In the genomic region with DNA sequence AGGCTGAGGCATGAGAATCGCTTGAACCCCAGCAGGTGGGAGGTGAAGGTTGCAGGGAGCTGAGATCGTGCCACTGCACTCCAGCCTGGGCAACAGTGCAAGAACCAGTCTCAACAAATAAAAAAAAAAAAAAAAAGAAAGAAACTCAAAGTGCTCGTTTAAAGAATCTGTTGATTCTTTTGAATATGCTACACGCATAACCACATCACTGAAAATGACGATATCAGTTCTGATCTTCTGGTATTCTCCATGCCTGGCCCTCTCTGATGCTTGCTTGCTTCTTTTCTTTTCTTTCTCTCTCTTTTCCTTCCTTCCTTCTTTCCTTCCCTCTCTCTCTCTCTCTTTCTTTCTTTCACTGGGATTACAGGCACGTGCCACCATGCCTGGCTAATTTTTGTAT, we compare ENCODE assay signal across 15 cellular contexts. TPM values are rescaled to one million over a fixed set of nuclear protein-coding genes. Genes with fewer than 3 reads are reported as not detected.
A peak's percentile ranks its signal among the peaks of the same experiment; 100 is the strongest.
DNase-seq lines count a peak whose midpoint lies in the region; ATAC-seq lines count a peak whose summit lies in the region.
"Had no signal": no experiment of that assay in that cellular context is flagged by ENCODE, and none has a peak within 500 bp of the region (broad histone marks: within the 10 kb centered on the region; RNA-seq: fewer than 3 reads in every experiment).

No MANE protein-coding gene starts in this region.

- no peaks in the 10 kb centered on the region for H3K27me3 Mint-ChIP-seq in T-helper 1 cell treated with Interleukin-12 subunit alpha and Interleukin-12 subunit beta and Interleukin-4 antibody, amounts not matched to agents 30 μg/mL and 1 μg/mL, for 36 hours (ENCODE audit: low read depth)
- H3K27me3 Mint-ChIP-seq in activated naive CD8-positive, alpha-beta T cell, result no peaks in the 10 kb centered on the region
- H3K27me3 Mint-ChIP-seq in activated naive CD8-positive, alpha-beta T cell treated with anti-CD3 and anti-CD28 coated beads, Interleukin-2, amount 50 U/mL, for 24 hours, result no peaks in the 10 kb centered on the region
- H3K27me3 Mint-ChIP-seq in activated naive CD8-positive, alpha-beta T cell treated with anti-CD3 and anti-CD28 coated beads for 36 hours, result no peaks in the 10 kb centered on the region
- no peaks in the 10 kb centered on the region for H3K27me3 Mint-ChIP-seq in stimulated activated naive CD8-positive, alpha-beta T cell treated with anti-CD3 and anti-CD28 coated beads, Interleukin-15, amount 100 ng/mL, for 72 hours

- DNase-seq in T-helper 1 cell, result no peak
- DNase-seq in activated naive CD8-positive, alpha-beta T cell treated with anti-CD3 and anti-CD28 coated beads, Interleukin-2, amount 50 U/mL, for 24 hours, result no peak
- DNase-seq in activated naive CD8-positive, alpha-beta T cell treated with anti-CD3 and anti-CD28 coated beads for 36 hours, result no peak
- no peak for DNase-seq in stimulated activated naive CD8-positive, alpha-beta T cell treated with anti-CD3 and anti-CD28 coated beads, Interleukin-15, amount 100 ng/mL, for 72 hours
- no peak for DNase-seq in stimulated activated CD4-positive, alpha-beta T cell treated with anti-CD3 and anti-CD28 coated beads, Interleukin-2, amount 100 ng/mL, for 48 hours
- DNase-seq in GF-D8 (lab: John Stamatoyannopoulos, UW), result no peak
- DNase-seq: DMS153, KG1, MG63, NCI-H1105, NCI-H187, NCI-H446, PC-3 had no signal

- H3K27ac Mint-ChIP-seq in T-helper 1 cell treated with Interleukin-12 subunit alpha and Interleukin-12 subunit beta and Interleukin-4 antibody, amounts not matched to agents 30 μg/mL and 1 μg/mL, for 36 hours, result peak overlapping the region; percentile 55
- H3K27ac Mint-ChIP-seq in activated naive CD8-positive, alpha-beta T cell, result peak overlapping the region; percentile 68
- H3K27ac Mint-ChIP-seq in activated naive CD8-positive, alpha-beta T cell treated with anti-CD3 and anti-CD28 coated beads, Interleukin-2, amount 50 U/mL, for 24 hours, result no peak overlapping the region
- peak overlapping the region; percentile 35 for H3K27ac Mint-ChIP-seq in activated naive CD8-positive, alpha-beta T cell treated with anti-CD3 and anti-CD28 coated beads for 36 hours
- H3K27ac Mint-ChIP-seq in stimulated activated naive CD8-positive, alpha-beta T cell treated with anti-CD3 and anti-CD28 coated beads, Interleukin-15, amount 100 ng/mL, for 72 hours, result peak overlapping the region; percentile 55 to 64

- peaks cover 6% of the 10 kb centered on the region for H3K4me1 Mint-ChIP-seq in T-helper 1 cell treated with Interleukin-12 subunit alpha and Interleukin-12 subunit beta and Interleukin-4 antibody, amounts not matched to agents 30 μg/mL and 1 μg/mL, for 36 hours (ENCODE audit: low read depth)
- peaks cover 13% of the 10 kb centered on the region for H3K4me1 Mint-ChIP-seq in activated naive CD8-positive, alpha-beta T cell (ENCODE audit: low read depth)
- H3K4me1 Mint-ChIP-seq in activated naive CD8-positive, alpha-beta T cell treated with anti-CD3 and anti-CD28 coated beads, Interleukin-2, amount 50 U/mL, for 24 hours, result peaks cover 4% of the 10 kb centered on the region
- H3K4me1 Mint-ChIP-seq in activated naive CD8-positive, alpha-beta T cell treated with anti-CD3 and anti-CD28 coated beads for 36 hours, result peaks cover 8% of the 10 kb centered on the region
- H3K4me1 Mint-ChIP-seq in stimulated activated naive CD8-positive, alpha-beta T cell treated with anti-CD3 and anti-CD28 coated beads, Interleukin-15, amount 100 ng/mL, for 72 hours, result peaks cover 25% of the 10 kb centered on the region

- H3K9me3 Mint-ChIP-seq in T-helper 1 cell treated with Interleukin-12 subunit alpha and Interleukin-12 subunit beta and Interleukin-4 antibody, amounts not matched to agents 30 μg/mL and 1 μg/mL, for 36 hours, result no peaks in the 10 kb centered on the region
- no peaks in the 10 kb centered on the region for H3K9me3 Mint-ChIP-seq in activated naive CD8-positive, alpha-beta T cell (ENCODE audit: low read depth)
- H3K9me3 Mint-ChIP-seq in activated naive CD8-positive, alpha-beta T cell treated with anti-CD3 and anti-CD28 coated beads, Interleukin-2, amount 50 U/mL, for 24 hours, result no peaks in the 10 kb centered on the region
- no peaks in the 10 kb centered on the region for H3K9me3 Mint-ChIP-seq in activated naive CD8-positive, alpha-beta T cell treated with anti-CD3 and anti-CD28 coated beads for 36 hours
- H3K9me3 Mint-ChIP-seq in stimulated activated naive CD8-positive, alpha-beta T cell treated with anti-CD3 and anti-CD28 coated beads, Interleukin-15, amount 100 ng/mL, for 72 hours, result no peaks in the 10 kb centered on the region

- no peak for ATAC-seq in activated naive CD8-positive, alpha-beta T cell treated with anti-CD3 and anti-CD28 coated beads, Interleukin-2, amount 50 U/mL, for 24 hours
- no peak for ATAC-seq in stimulated activated naive CD8-positive, alpha-beta T cell treated with anti-CD3 and anti-CD28 coated beads, Interleukin-15, amount 100 ng/mL, for 72 hours

- peaks cover 15% of the 10 kb centered on the region for H3K36me3 Mint-ChIP-seq in T-helper 1 cell treated with Interleukin-12 subunit alpha and Interleukin-12 subunit beta and Interleukin-4 antibody, amounts not matched to agents 30 μg/mL and 1 μg/mL, for 36 hours (ENCODE audit: low read depth)
- no peaks in the 10 kb centered on the region for H3K36me3 Mint-ChIP-seq in activated naive CD8-positive, alpha-beta T cell
- peaks cover 16% of the 10 kb centered on the region for H3K36me3 Mint-ChIP-seq in activated naive CD8-positive, alpha-beta T cell treated with anti-CD3 and anti-CD28 coated beads, Interleukin-2, amount 50 U/mL, for 24 hours (ENCODE audit: low read depth)
- H3K36me3 Mint-ChIP-seq in activated naive CD8-positive, alpha-beta T cell treated with anti-CD3 and anti-CD28 coated beads for 36 hours, result peaks cover 10% of the 10 kb centered on the region

- H3K4me3 Mint-ChIP-seq in T-helper 1 cell treated with Interleukin-12 subunit alpha and Interleukin-12 subunit beta and Interleukin-4 antibody, amounts not matched to agents 30 μg/mL and 1 μg/mL, for 36 hours, result no peak overlapping the region
- H3K4me3 Mint-ChIP-seq in activated naive CD8-positive, alpha-beta T cell, result no peak overlapping the region
- H3K4me3 Mint-ChIP-seq in activated naive CD8-positive, alpha-beta T cell treated with anti-CD3 and anti-CD28 coated beads, Interleukin-2, amount 50 U/mL, for 24 hours, result no peak overlapping the region
- H3K4me3 Mint-ChIP-seq in activated naive CD8-positive, alpha-beta T cell treated with anti-CD3 and anti-CD28 coated beads for 36 hours, result peak overlapping the region; percentile 29
- H3K4me3 Mint-ChIP-seq in stimulated activated naive CD8-positive, alpha-beta T cell treated with anti-CD3 and anti-CD28 coated beads, Interleukin-15, amount 100 ng/mL, for 72 hours, result no peak overlapping the region

RNA-seq across cellular contexts. Expression of a gene that starts 7.3 kb away (rescaled TPM):
- total RNA-seq in activated naive CD8-positive, alpha-beta T cell treated with anti-CD3 and anti-CD28 coated beads for 36 hours, result not detected
- total RNA-seq: PC-3 had no signal

RNA-seq across cellular contexts. Expression of a gene that starts 14.3 kb away (rescaled TPM):
- 100 to 1,000 TPM; 112 to 123 TPM for total RNA-seq in activated naive CD8-positive, alpha-beta T cell treated with anti-CD3 and anti-CD28 coated beads for 36 hours

RNA-seq across cellular contexts. Expression of a gene that starts 23.0 kb away (rescaled TPM):
- total RNA-seq in activated naive CD8-positive, alpha-beta T cell treated with anti-CD3 and anti-CD28 coated beads for 36 hours, result 100 to 1,000 TPM; 150 to 153 TPM

RNA-seq across cellular contexts. Expression of a gene that starts 25.8 kb away (rescaled TPM):
- under 1 TPM; 0.16 to 0.29 TPM for total RNA-seq in activated naive CD8-positive, alpha-beta T cell treated with anti-CD3 and anti-CD28 coated beads for 36 hours

RNA-seq across cellular contexts. Expression of a gene that starts 32.6 kb away (rescaled TPM):
- 10 to 100 TPM; 15.2 to 15.7 TPM for total RNA-seq in activated naive CD8-positive, alpha-beta T cell treated with anti-CD3 and anti-CD28 coated beads for 36 hours
- total RNA-seq: PC-3 had no signal
